In genomic region chr10:107163904-107164861, GRCh38 we compare ENCODE assay signal across 10 cellular contexts. TPM values are rescaled to one million over a fixed set of nuclear protein-coding genes. Genes with fewer than 3 reads are reported as not detected.
DNase-seq lines count a peak whose midpoint lies in the region; ATAC-seq and TF ChIP-seq lines count a peak whose summit lies in the region.
"Had no signal": no experiment of that assay in that cellular context is flagged by ENCODE, and none has a peak within 500 bp of the region (broad histone marks: within the 10 kb centered on the region; RNA-seq: fewer than 3 reads in every experiment).

SORCS1 (minus strand) TSS chr10:107164706.

- WGBS in spleen, 5 donors: 4 to 12% (median 5%) methylated on average over 35 to 105 of the region's 105 CpGs

- no peak within 1 kb of the TSS for H3K9ac ChIP-seq in HUES48 (ENCODE audit: low read depth, low read length)

- no peak for TF ChIP-seq CTCF in left lung (IDR thresholded peaks at IDR 0.05)
- no peak for TF ChIP-seq CTCF in spleen (IDR thresholded peaks at IDR 0.05 in 8 of 11, conservative IDR thresholded peaks at IDR 0.05 in 3 of 11)

- H3K4me3 ChIP-seq in HUES48 (ENCODE audit: low read depth, low read length) (peak within 1 kb of the TSS; percentile 74), left lung (peak within 1 kb of the TSS; percentile 5 to 17), spleen (peak within 1 kb of the TSS in 5 of 8 donors; percentile 7 to 59 (median 20))

- peak in 1 of 2 donors; percentile 80 for DNase-seq in left lung
- DNase-seq in spleen: peak; percentile 74
- DNase-seq in GDM1 (lab: John Stamatoyannopoulos, UW): no peak
- no peak for DNase-seq in NCI-H1694 treated with DMSO at 0.1 percent for 48 hours (lab: John Stamatoyannopoulos, UW)
- no peak for DNase-seq in NCI-H69 (lab: John Stamatoyannopoulos, UW)
- DNase-seq: NCI-H2081 treated with DMSO at 0.1 percent for 48 hours had no signal

- no peak for TF ChIP-seq POLR2A in spleen (IDR thresholded peaks at IDR 0.05)

- no peaks in the 10 kb centered on the region for H3K36me3 ChIP-seq in HUES48 (ENCODE audit: control insufficient read depth, insufficient read depth, low read length)
- H3K36me3 ChIP-seq in left lung: no peaks in the 10 kb centered on the region
- no peaks in the 10 kb centered on the region for H3K36me3 ChIP-seq in spleen

- intact Hi-C loops in left lung (cut with DNase I) (no loop called here), spleen (cut with DNase I; ENCODE audit: low total_unique reads) (no loop called here)

- H3K27me3 ChIP-seq in HUES48 (ENCODE audit: control insufficient read depth, insufficient read depth, low read length) (peaks cover 51% of the 10 kb centered on the region), left lung (peaks cover 33 to 77% of the 10 kb centered on the region in 2 donors), spleen (replicated peaks in 1 of 7) (peaks cover 0 to 82% (median 31%) of the 10 kb centered on the region in 7 donors)

- peak; percentile 86 for ATAC-seq in left lung
- no peak for ATAC-seq in HG03469 (IDR thresholded peaks at IDR 0.05; ENCODE audit: unreplicated experiment)

- H3K9me3 ChIP-seq in HUES48 (ENCODE audit: control insufficient read depth, insufficient read depth, low read length) (no peaks in the 10 kb centered on the region), left lung (no peaks in the 10 kb centered on the region), spleen (peaks cover 0 to 4% (median 0%) of the 10 kb centered on the region in 8 donors)

- H3K27ac ChIP-seq in HUES48 (ENCODE audit: low read depth, low read length): no peak within 1 kb of the TSS
- peak within 1 kb of the TSS; percentile 47 for H3K27ac ChIP-seq in cingulate gyrus (ENCODE audit: low read depth, low read length)
- no peak within 1 kb of the TSS for H3K27ac ChIP-seq in left lung
- H3K27ac ChIP-seq in spleen: no peak within 1 kb of the TSS

- H3K4me1 ChIP-seq in HUES48 (ENCODE audit: control insufficient read depth, insufficient read depth, low read length) (peaks cover 34% of the 10 kb centered on the region), left lung (no peaks in the 10 kb centered on the region), spleen (peaks cover 0 to 7% (median 2%) of the 10 kb centered on the region in 6 donors)

RNA-seq across cellular contexts. Expression of gene SORCS1, which starts in this region (rescaled TPM):
- total RNA-seq in left lung (under 1 TPM; 0.03 to 0.15 TPM), spleen (1 to 10 TPM; 1.0 to 2.7 (median 1.9) TPM)
- polyA plus RNA-seq in spleen: 1 to 10 TPM in 2 of 3 donors, under 1 TPM in 1; 0.67 to 1.2 (median 1.0) TPM
- total RNA-seq: activated CD8-positive, alpha-beta memory T cell treated with anti-CD3 and anti-CD28 coated beads for 36 hours had no signal

Comparison
In these comparisons a context has a peak if more than half of its experiments do, and no peak if none do; other contexts are left out.
1. Peak in ATAC-seq and H3K4me3 ChIP-seq in left lung; RNA of the gene not detected or under 1 TPM.
2. H3K4me3 ChIP-seq: peak in every context shown above with its lines; median percentile 74 in HUES48; 20 in spleen; 11 in left lung.